ENCODE assay signal across 1 cellular context in the genomic region with DNA sequence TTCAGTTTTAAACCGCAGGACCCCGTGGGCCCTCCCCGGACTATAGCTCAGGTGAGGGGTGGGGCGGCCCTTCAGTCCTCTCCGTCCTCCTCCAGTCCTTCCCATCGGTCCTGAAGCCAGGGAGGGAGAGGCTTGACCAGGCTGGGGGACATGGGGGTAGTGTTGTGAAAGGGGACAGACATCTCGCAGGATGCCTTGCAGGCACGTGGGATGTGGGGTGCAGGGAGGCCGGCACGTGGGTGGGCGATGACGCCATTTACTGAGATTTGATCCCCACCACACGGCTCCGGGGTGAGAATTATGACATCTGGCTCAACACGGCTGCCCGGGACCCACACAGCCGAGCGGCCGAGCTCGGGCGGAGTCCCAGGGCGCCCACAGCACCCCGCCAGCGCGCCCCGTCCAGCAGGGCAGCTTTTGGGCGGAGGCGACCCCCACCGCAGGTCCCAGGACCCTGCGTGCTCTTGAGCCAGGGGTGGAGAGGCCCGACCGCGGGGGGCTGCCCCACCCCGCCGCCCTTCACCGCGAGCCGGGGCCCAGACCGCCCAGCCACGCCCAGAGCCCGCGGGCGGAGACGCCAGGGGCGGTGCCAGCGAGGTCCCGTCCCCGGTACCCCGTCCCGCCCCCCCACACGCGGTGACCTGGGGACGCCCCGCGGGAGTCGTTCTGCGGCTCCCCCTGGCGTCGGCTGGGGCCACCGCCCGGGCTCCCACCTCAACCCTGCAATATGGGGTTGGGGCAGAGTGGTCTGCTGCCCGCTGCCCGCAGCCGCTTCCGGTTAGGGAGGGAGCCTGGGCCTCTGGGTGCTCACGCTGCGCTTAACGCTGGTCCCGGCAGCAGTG.
A peak's percentile ranks its signal among the peaks of the same experiment; 100 is the strongest.
TF ChIP-seq lines count a peak whose summit lies in the region.

No MANE protein-coding gene starts in this region.

TF ChIP-seq in HepG2, 621 proteins besides CTCF, POLR2A, EP300 and RAD21 (continued from another document and continues in another):
- TF ChIP-seq ZNF572 (CRISPR knock-in tag; IDR thresholded peaks at IDR 0.05), result no peak
- no peak for TF ChIP-seq ZFP82 (CRISPR knock-in tag; IDR thresholded peaks at IDR 0.05; ENCODE audit: borderline replicate concordance)
- no peak for TF ChIP-seq ATF1 (CRISPR knock-in tag; IDR thresholded peaks at IDR 0.05)
- TF ChIP-seq, protein P1, sequence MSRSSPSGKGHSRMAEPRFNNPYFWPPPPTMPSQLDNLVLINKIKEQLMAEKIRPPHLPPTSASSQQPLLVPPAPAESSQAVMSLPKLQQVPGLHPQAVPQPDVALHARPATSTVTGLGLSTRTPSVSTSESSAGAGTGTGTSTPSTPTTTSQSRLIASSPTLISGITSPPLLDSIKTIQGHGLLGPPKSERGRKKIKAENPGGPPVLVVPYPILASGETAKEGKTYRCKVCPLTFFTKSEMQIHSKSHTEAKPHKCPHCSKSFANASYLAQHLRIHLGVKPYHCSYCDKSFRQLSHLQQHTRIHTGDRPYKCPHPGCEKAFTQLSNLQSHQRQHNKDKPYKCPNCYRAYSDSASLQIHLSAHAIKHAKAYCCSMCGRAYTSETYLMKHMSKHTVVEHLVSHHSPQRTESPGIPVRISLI (CRISPR knock-in tag; IDR thresholded peaks at IDR 0.05; ENCODE audit: borderline replicate concordance), result no peak
- no peak for TF ChIP-seq NR3C1 (CRISPR knock-in tag; IDR thresholded peaks at IDR 0.05)
- no peak for TF ChIP-seq ZNF569 (CRISPR knock-in tag; IDR thresholded peaks at IDR 0.05; ENCODE audit: borderline replicate concordance)
- TF ChIP-seq ZNF101 (CRISPR knock-in tag; IDR thresholded peaks at IDR 0.05; ENCODE audit: borderline replicate concordance, low read depth), result no peak
- TF ChIP-seq HNRNPUL1 (IDR thresholded peaks at IDR 0.05; ENCODE audit: low read depth, low read length), result no peak
- TF ChIP-seq ZNF136 (CRISPR knock-in tag; IDR thresholded peaks at IDR 0.05; ENCODE audit: low read depth), result no peak
- no peak for TF ChIP-seq DNMT1 (CRISPR knock-in tag; IDR thresholded peaks at IDR 0.05)
- TF ChIP-seq EED (CRISPR knock-in tag; IDR thresholded peaks at IDR 0.05), result no peak
- TF ChIP-seq MEF2D (CRISPR knock-in tag; IDR thresholded peaks at IDR 0.05), result no peak
- no peak for TF ChIP-seq GABPA (IDR thresholded peaks at IDR 0.05; ENCODE audit: low read depth, low read length)
- TF ChIP-seq GABPA (CRISPR knock-in tag; IDR thresholded peaks at IDR 0.05; ENCODE audit: low read depth), result peak; percentile 69
- TF ChIP-seq SOX6 (IDR thresholded peaks at IDR 0.05), result no peak
- TF ChIP-seq SOX6 (CRISPR knock-in tag; IDR thresholded peaks at IDR 0.05), result peak; percentile 18; the same call in 1 of the 2 replicates
- no peak for TF ChIP-seq IKZF1 (IDR thresholded peaks at IDR 0.05)
- TF ChIP-seq ATF4 (CRISPR knock-in tag; IDR thresholded peaks at IDR 0.05), result no peak
- TF ChIP-seq ZNF775 (CRISPR knock-in tag; IDR thresholded peaks at IDR 0.05; ENCODE audit: borderline replicate concordance), result no peak
- no peak for TF ChIP-seq REPIN1 (CRISPR knock-in tag; IDR thresholded peaks at IDR 0.05; ENCODE audit: borderline replicate concordance, low read depth)
- no peak for TF ChIP-seq ZNF382 (CRISPR knock-in tag; IDR thresholded peaks at IDR 0.05; ENCODE audit: borderline replicate concordance)
- TF ChIP-seq ZFX (CRISPR knock-in tag; IDR thresholded peaks at IDR 0.05; ENCODE audit: low read depth), result no peak
- no peak for TF ChIP-seq HES4 (CRISPR knock-in tag; IDR thresholded peaks at IDR 0.05; ENCODE audit: borderline replicate concordance)
- no peak for TF ChIP-seq ZNF557 (CRISPR knock-in tag; IDR thresholded peaks at IDR 0.05)
- TF ChIP-seq MTA1 (CRISPR knock-in tag; IDR thresholded peaks at IDR 0.05; ENCODE audit: borderline replicate concordance), result no peak
- no peak for TF ChIP-seq HIVEP1 (CRISPR knock-in tag; IDR thresholded peaks at IDR 0.05)
- no peak for TF ChIP-seq BRCA1 (CRISPR knock-in tag; IDR thresholded peaks at IDR 0.05)
- TF ChIP-seq IRX3 (CRISPR knock-in tag; IDR thresholded peaks at IDR 0.05; ENCODE audit: borderline replicate concordance, low read depth), result no peak
- no peak for TF ChIP-seq PHF20 (CRISPR knock-in tag; IDR thresholded peaks at IDR 0.05)
- TF ChIP-seq ZNF737 (CRISPR knock-in tag; IDR thresholded peaks at IDR 0.05; ENCODE audit: borderline replicate concordance), result no peak
- TF ChIP-seq HOXA9 (CRISPR knock-in tag; IDR thresholded peaks at IDR 0.05; ENCODE audit: borderline replicate concordance), result no peak
- no peak for TF ChIP-seq ZNF124 (CRISPR knock-in tag; IDR thresholded peaks at IDR 0.05)
- no peak for TF ChIP-seq ZNF629 (CRISPR knock-in tag; conservative IDR thresholded peaks at IDR 0.05)
- TF ChIP-seq MXD1 (CRISPR knock-in tag; IDR thresholded peaks at IDR 0.05), result 0 out of 2 replicates have a peak, but pooled peaks have one; percentile 39
- no peak for TF ChIP-seq GTF2F1 (IDR thresholded peaks at IDR 0.05; ENCODE audit: low read length)
- no peak for TF ChIP-seq RFXAP (CRISPR knock-in tag; IDR thresholded peaks at IDR 0.05; ENCODE audit: borderline replicate concordance)
- no peak for TF ChIP-seq NR2F2 (IDR thresholded peaks at IDR 0.05; ENCODE audit: borderline replicate concordance, low read depth)
- TF ChIP-seq DR1 (CRISPR knock-in tag; IDR thresholded peaks at IDR 0.05), result peak; percentile 35; the same call in 1 of the 2 replicates
- TF ChIP-seq HNRNPL (IDR thresholded peaks at IDR 0.05; ENCODE audit: low read depth, low read length), result peak; percentile 76; the same call in 1 of the 2 replicates
- TF ChIP-seq HDAC2 (CRISPR knock-in tag; IDR thresholded peaks at IDR 0.05), result no peak
- no peak for TF ChIP-seq ZNF337 (CRISPR knock-in tag; IDR thresholded peaks at IDR 0.05; ENCODE audit: borderline replicate concordance, low read depth)
- no peak for TF ChIP-seq ZNF335 (CRISPR knock-in tag; IDR thresholded peaks at IDR 0.05)
- peak; percentile 38; the same call in 1 of the 2 replicates for TF ChIP-seq ZNF687 (CRISPR knock-in tag; IDR thresholded peaks at IDR 0.05)
- no peak for TF ChIP-seq ZMAT5 (CRISPR knock-in tag; IDR thresholded peaks at IDR 0.05; ENCODE audit: borderline replicate concordance, low read depth)
- TF ChIP-seq SOX5 (CRISPR knock-in tag; IDR thresholded peaks at IDR 0.05; ENCODE audit: borderline replicate concordance), result no peak
- TF ChIP-seq, protein P2, sequence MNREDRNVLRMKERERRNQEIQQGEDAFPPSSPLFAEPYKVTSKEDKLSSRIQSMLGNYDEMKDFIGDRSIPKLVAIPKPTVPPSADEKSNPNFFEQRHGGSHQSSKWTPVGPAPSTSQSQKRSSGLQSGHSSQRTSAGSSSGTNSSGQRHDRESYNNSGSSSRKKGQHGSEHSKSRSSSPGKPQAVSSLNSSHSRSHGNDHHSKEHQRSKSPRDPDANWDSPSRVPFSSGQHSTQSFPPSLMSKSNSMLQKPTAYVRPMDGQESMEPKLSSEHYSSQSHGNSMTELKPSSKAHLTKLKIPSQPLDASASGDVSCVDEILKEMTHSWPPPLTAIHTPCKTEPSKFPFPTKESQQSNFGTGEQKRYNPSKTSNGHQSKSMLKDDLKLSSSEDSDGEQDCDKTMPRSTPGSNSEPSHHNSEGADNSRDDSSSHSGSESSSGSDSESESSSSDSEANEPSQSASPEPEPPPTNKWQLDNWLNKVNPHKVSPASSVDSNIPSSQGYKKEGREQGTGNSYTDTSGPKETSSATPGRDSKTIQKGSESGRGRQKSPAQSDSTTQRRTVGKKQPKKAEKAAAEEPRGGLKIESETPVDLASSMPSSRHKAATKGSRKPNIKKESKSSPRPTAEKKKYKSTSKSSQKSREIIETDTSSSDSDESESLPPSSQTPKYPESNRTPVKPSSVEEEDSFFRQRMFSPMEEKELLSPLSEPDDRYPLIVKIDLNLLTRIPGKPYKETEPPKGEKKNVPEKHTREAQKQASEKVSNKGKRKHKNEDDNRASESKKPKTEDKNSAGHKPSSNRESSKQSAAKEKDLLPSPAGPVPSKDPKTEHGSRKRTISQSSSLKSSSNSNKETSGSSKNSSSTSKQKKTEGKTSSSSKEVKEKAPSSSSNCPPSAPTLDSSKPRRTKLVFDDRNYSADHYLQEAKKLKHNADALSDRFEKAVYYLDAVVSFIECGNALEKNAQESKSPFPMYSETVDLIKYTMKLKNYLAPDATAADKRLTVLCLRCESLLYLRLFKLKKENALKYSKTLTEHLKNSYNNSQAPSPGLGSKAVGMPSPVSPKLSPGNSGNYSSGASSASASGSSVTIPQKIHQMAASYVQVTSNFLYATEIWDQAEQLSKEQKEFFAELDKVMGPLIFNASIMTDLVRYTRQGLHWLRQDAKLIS (CRISPR knock-in tag; IDR thresholded peaks at IDR 0.05), result no peak
- no peak for TF ChIP-seq ZNF430 (CRISPR knock-in tag; IDR thresholded peaks at IDR 0.05)
- TF ChIP-seq, protein P3, sequence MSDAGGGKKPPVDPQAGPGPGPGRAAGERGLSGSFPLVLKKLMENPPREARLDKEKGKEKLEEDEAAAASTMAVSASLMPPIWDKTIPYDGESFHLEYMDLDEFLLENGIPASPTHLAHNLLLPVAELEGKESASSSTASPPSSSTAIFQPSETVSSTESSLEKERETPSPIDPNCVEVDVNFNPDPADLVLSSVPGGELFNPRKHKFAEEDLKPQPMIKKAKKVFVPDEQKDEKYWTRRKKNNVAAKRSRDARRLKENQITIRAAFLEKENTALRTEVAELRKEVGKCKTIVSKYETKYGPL (CRISPR knock-in tag; IDR thresholded peaks at IDR 0.05), result no peak
- no peak for TF ChIP-seq MATR3 (CRISPR knock-in tag; IDR thresholded peaks at IDR 0.05)
- TF ChIP-seq ZBTB14 (CRISPR knock-in tag; IDR thresholded peaks at IDR 0.05), result no peak
- no peak for TF ChIP-seq ZNF3 (CRISPR knock-in tag; IDR thresholded peaks at IDR 0.05)
- TF ChIP-seq NFKBIZ (CRISPR knock-in tag; IDR thresholded peaks at IDR 0.05), result no peak
- no peak for TF ChIP-seq TMF1 (CRISPR knock-in tag; IDR thresholded peaks at IDR 0.05; ENCODE audit: low read depth)
- TF ChIP-seq SYNCRIP (IDR thresholded peaks at IDR 0.05; ENCODE audit: insufficient read depth, low read depth, low read length), result no peak
- TF ChIP-seq RBFOX2 (IDR thresholded peaks at IDR 0.05; ENCODE audit: low read depth, low read length), result 0 out of 2 replicates have a peak, but pooled peaks have one; percentile 32
- no peak for TF ChIP-seq KDM5A (IDR thresholded peaks at IDR 0.05; ENCODE audit: borderline replicate concordance, low read length)
- no peak for TF ChIP-seq ZFP90 (CRISPR knock-in tag; IDR thresholded peaks at IDR 0.05; ENCODE audit: borderline replicate concordance)
- TF ChIP-seq ZFP41 (CRISPR knock-in tag; IDR thresholded peaks at IDR 0.05; ENCODE audit: borderline replicate concordance), result no peak
- TF ChIP-seq PCBP1 (IDR thresholded peaks at IDR 0.05; ENCODE audit: borderline replicate concordance, low read depth, low read length), result 0 out of 2 replicates have a peak, but pooled peaks have one; percentile 30
- no peak for TF ChIP-seq MXD3 (CRISPR knock-in tag; IDR thresholded peaks at IDR 0.05)
